Comparison of ENCODE assay signal across 23 cellular contexts in genomic region chr4:8136972-8137710, GRCh38. TPM values are rescaled to one million over a fixed set of nuclear protein-coding genes. Genes with fewer than 3 reads are reported as not detected.
DNase-seq lines count a peak whose midpoint lies in the region; ATAC-seq, FAIRE-seq and TF ChIP-seq lines count a peak whose summit lies in the region.
"Had no signal": no experiment of that assay in that cellular context is flagged by ENCODE, and none has a peak within 500 bp of the region (broad histone marks: within the 10 kb centered on the region; RNA-seq: fewer than 3 reads in every experiment).

No MANE protein-coding gene starts in this region.

- H2BK120ac ChIP-seq in trophoblast cell (ENCODE audit: insufficient read depth, low read length, poor library complexity): no peak overlapping the region

- TF ChIP-seq EP300 in HepG2 (IDR thresholded peaks at IDR 0.05; ENCODE audit: low read depth in 2 of 2, low read length in 2 of 2) (no peak), HepG2 (CRISPR knock-in tag; IDR thresholded peaks at IDR 0.05; ENCODE audit: borderline replicate concordance) (no peak)

- H2BK5ac ChIP-seq in trophoblast cell (ENCODE audit: low read depth, low read length, poor library complexity): no peak overlapping the region

- CTCF ChIA-PET in HepG2 (lab: Yijun Ruan, JAX; ENCODE audit: low intra/inter-chr PET ratio, low total read pairs) (no interaction called here), HCT116 (lab: Charles Lee) (no interaction called here)
- CTCF ChIA-PET in CD4-positive, alpha-beta T cell (lab: Charles Lee): no interaction called here

- BruUV-seq in HepG2 (replicated peaks; lab: Mats Ljungman, UMichigan): no TSS peak
- BruUV-seq in HCT116 (replicated peaks; lab: Mats Ljungman, UMichigan): no TSS peak

- no peak for TF ChIP-seq RAD21 in HepG2 (CRISPR knock-in tag; IDR thresholded peaks at IDR 0.05)
- TF ChIP-seq RAD21 in HCT116 (IDR thresholded peaks at IDR 0.05; ENCODE audit: low read depth): no peak

- no peak for TF ChIP-seq POLR2A in HepG2 (IDR thresholded peaks at IDR 0.05; ENCODE audit: insufficient read depth in 1 of 2, low read depth in 2 of 2, low read length in 2 of 2)
- TF ChIP-seq POLR2A in right lobe of liver (IDR thresholded peaks at IDR 0.05): no peak
- no peak for TF ChIP-seq POLR2A in HCT116 (IDR thresholded peaks at IDR 0.05; ENCODE audit: borderline replicate concordance, extremely low read depth, insufficient read depth, insufficient read length)
- TF ChIP-seq POLR2A in spleen (IDR thresholded peaks at IDR 0.05): no peak

- H2AFZ ChIP-seq in HepG2 (ENCODE audit: low read length) (no peak overlapping the region), HCT116 (ENCODE audit: low read depth, low read length, poor library complexity, severe bottlenecking) (no peak overlapping the region), trophoblast cell (ENCODE audit: insufficient read depth, low read length, poor library complexity) (no peak overlapping the region)
- H2AFZ ChIP-seq: GM23248 had no signal

- no peak overlapping the region for H3K27ac Mint-ChIP-seq in CD4-positive, alpha-beta T cell
- H3K27ac Mint-ChIP-seq: CD4-positive, CD25-positive, alpha-beta regulatory T cell; HFFc6 had no signal

- no peak for FAIRE-seq in HepG2 (lab: Jason Lieb, UNC)
- FAIRE-seq: D721Med, GM12891, GM18507, GM19239, H1 had no signal

- intact Hi-C loops in HepG2 (cut with micrococcal nuclease; ENCODE audit: unreplicated experiment): no loop called here
- intact Hi-C loops in right lobe of liver (cut with DNase I): no loop called here
- intact Hi-C loops in HCT116 (cut with micrococcal nuclease): no loop called here
- intact Hi-C loops in spleen (cut with DNase I; ENCODE audit: low total_unique reads): no loop called here
- intact Hi-C loops in CD4-positive, alpha-beta T cell (cut with DNase I, micrococcal nuclease): no loop called here

- H3K14ac ChIP-seq in trophoblast cell (ENCODE audit: low read length): no peak overlapping the region

- no peak overlapping the region for H4K12ac ChIP-seq in trophoblast cell (ENCODE audit: low read depth, low read length)

- H3K9me3 ChIP-seq in HepG2 (ENCODE audit: low read length) (no peaks in the 10 kb centered on the region), right lobe of liver (no peaks in the 10 kb centered on the region), HCT116 (ENCODE audit: control insufficient read depth in 1 of 2, insufficient read depth in 1 of 2, low read depth in 1 of 2, low read length in 2 of 2) (no peaks in the 10 kb centered on the region), spleen (peaks cover 0 to 10% (median 3%) of the 10 kb centered on the region in 8 donors), trophoblast cell (ENCODE audit: insufficient read depth, low read depth, low read length) (no peaks in the 10 kb centered on the region)
- no peaks in the 10 kb centered on the region for H3K9me3 ChIP-seq in CD4-positive, alpha-beta T cell (ENCODE audit: control insufficient read depth, low read length)

- no peaks in the 10 kb centered on the region for H3K27me3 Mint-ChIP-seq in CD4-positive, alpha-beta T cell

- no peaks in the 10 kb centered on the region for H3K4me1 ChIP-seq in HepG2 (ENCODE audit: insufficient read depth, low read length)
- H3K4me1 ChIP-seq in right lobe of liver: no peaks in the 10 kb centered on the region
- peaks cover 0 to 9% of the 10 kb centered on the region in 2 experiments; a peak in 2 of 4 replicates for H3K4me1 ChIP-seq in HCT116 (ENCODE audit: control insufficient read depth in 1 of 2, insufficient read depth in 2 of 2, low read length in 2 of 2)
- H3K4me1 ChIP-seq in spleen: peaks cover 17 to 78% (median 47%) of the 10 kb centered on the region in 6 donors
- no peaks in the 10 kb centered on the region for H3K4me1 ChIP-seq in trophoblast cell (ENCODE audit: control insufficient read depth in 1 of 2, insufficient read depth in 2 of 2, low read length in 2 of 2)

- H3K36me3 ChIP-seq in HepG2 (replicated peaks in 1 of 2; ENCODE audit: control insufficient read depth in 1 of 2, insufficient read depth in 2 of 2, low read length in 2 of 2) (no peaks in the 10 kb centered on the region), right lobe of liver (no peaks in the 10 kb centered on the region), HCT116 (ENCODE audit: control insufficient read depth in 1 of 2, insufficient read depth in 2 of 2, low read length in 2 of 2) (no peaks in the 10 kb centered on the region), spleen (peaks cover 0 to 10% (median 0%) of the 10 kb centered on the region in 6 donors), trophoblast cell (ENCODE audit: control insufficient read depth in 1 of 2, insufficient read depth in 2 of 2, low read length in 2 of 2) (no peaks in the 10 kb centered on the region)

- POLR2A ChIA-PET in HepG2 (lab: Yijun Ruan, JAX): no interaction called here
- POLR2A ChIA-PET in HCT116 (lab: Charles Lee): no interaction called here
- POLR2A ChIA-PET in CD4-positive, alpha-beta T cell (lab: Charles Lee): no interaction called here

- H3K9ac ChIP-seq in HepG2 (ENCODE audit: insufficient read depth, low read depth, low read length): no peak overlapping the region
- no peak overlapping the region for H3K9ac ChIP-seq in HCT116 (ENCODE audit: low read length)
- no peak overlapping the region for H3K9ac ChIP-seq in trophoblast cell (ENCODE audit: low read length)
- H3K9ac ChIP-seq: GM23248 had no signal

- H2BK12ac ChIP-seq in trophoblast cell (ENCODE audit: low read length): no peak overlapping the region

- WGBS in HepG2 (ENCODE audit: low lambda C conversion rate): 45% methylated on average over 9 of the region's 19 CpGs
- no CpG with 5 or more reads among the region's 19 CpGs for WGBS in right lobe of liver (ENCODE audit: insufficient coverage, low coverage, low lambda C conversion rate, missing lambda C conversion rate)
- WGBS in spleen, 5 donors: 85 to 90% (median 89%) methylated on average over 14 to 19 of the region's 19 CpGs
- no CpG with 5 or more reads among the region's 19 CpGs for WGBS in trophoblast cell (ENCODE audit: extremely low coverage, insufficient coverage, insufficient read length)

- ATAC-seq in HepG2 (no peak), right lobe of liver (no peak), HCT116 (peak; percentile 22; the same call in 1 of the 2 replicates), esophagus mucosa (peak; percentile 34)
- ATAC-seq in CD4-positive, alpha-beta T cell (ENCODE audit: poor library complexity): no peak

- H3K27ac ChIP-seq in HepG2 (ENCODE audit: extremely low read length, insufficient read depth, low read length): no peak overlapping the region
- H3K27ac ChIP-seq in right lobe of liver: no peak overlapping the region
- H3K27ac ChIP-seq in HCT116 (ENCODE audit: low read depth, low read length): no peak overlapping the region
- H3K27ac ChIP-seq in spleen: peak overlapping the region in 6 of 8 donors; percentile 1 to 83 (median 58)
- H3K27ac ChIP-seq in trophoblast cell (ENCODE audit: low read depth, low read length): no peak overlapping the region
- no peak overlapping the region for H3K27ac ChIP-seq in CD4-positive, alpha-beta T cell (ENCODE audit: low read depth, low read length)
- H3K27ac ChIP-seq: C4-2B, GM23248 had no signal

- DNase-seq in HepG2 (ENCODE audit: low spot score) (no peak), right lobe of liver (no peak), HCT116 (ENCODE audit: low read depth, low spot score) (no peak), spleen (no peak), trophoblast cell (no peak), HUDEP-2 (lab: John Stamatoyannopoulos, UW; ENCODE audit: unreplicated experiment in 76 of 76) (no peak)
- DNase-seq in CD4-positive, alpha-beta T cell: no peak
- DNase-seq: CD4-positive, CD25-positive, alpha-beta regulatory T cell; CD8-positive, alpha-beta memory T cell; DMS 273 treated with DMSO at 0.1 percent for 48 hours; DMS79; GF-D8; GM23248; H7; HCEC 1CT; HFFc6 had no signal

- TF ChIP-seq CTCF in HepG2 (CRISPR knock-in tag; IDR thresholded peaks at IDR 0.05) (no peak), right lobe of liver (IDR thresholded peaks at IDR 0.05) (no peak), HCT116 (IDR thresholded peaks at IDR 0.05 in 2 of 3, conservative IDR thresholded peaks at IDR 0.05 in 1 of 3; ENCODE audit: borderline replicate concordance in 1 of 3, insufficient read depth in 1 of 3, low read depth in 2 of 3, low read length in 2 of 3) (no peak), spleen (IDR thresholded peaks at IDR 0.05 in 8 of 11, conservative IDR thresholded peaks at IDR 0.05 in 3 of 11) (no peak)
- no peak for TF ChIP-seq CTCF in CD4-positive, alpha-beta T cell (IDR thresholded peaks at IDR 0.05)

- H3K4me1 Mint-ChIP-seq in CD4-positive, alpha-beta T cell (ENCODE audit: low read depth): no peaks in the 10 kb centered on the region

- no peak overlapping the region for H4K8ac ChIP-seq in trophoblast cell (ENCODE audit: low read depth, low read length)

- no peak overlapping the region for H4K91ac ChIP-seq in trophoblast cell (ENCODE audit: low read depth, low read length)

- RAD21 ChIA-PET in HCT116 (lab: Charles Lee; ENCODE audit: low non-redundant PET in 1 of 2, low total read pairs in 2 of 2, uncharacterized antibody in 2 of 2, unreplicated experiment in 2 of 2): no interaction called here

- H3K4me3 ChIP-seq in HepG2 (replicated peaks in 1 of 3; ENCODE audit: insufficient read depth in 1 of 3, low read depth in 2 of 3, low read length in 3 of 3) (no peak overlapping the region), right lobe of liver (no peak overlapping the region), HCT116 (replicated peaks in 1 of 2; ENCODE audit: low read depth in 1 of 2, low read length in 2 of 2) (no peak overlapping the region), spleen (no peak overlapping the region), trophoblast cell (ENCODE audit: low read depth, low read length) (no peak overlapping the region)
- H3K4me3 ChIP-seq: GM23248 had no signal

- H3K27me3 ChIP-seq in HepG2 (ENCODE audit: control insufficient read depth in 1 of 2, insufficient read depth in 2 of 2, low read length in 2 of 2): peaks cover 3 to 39% of the 10 kb centered on the region in 2 experiments; a peak in 3 of 5 replicates
- no peaks in the 10 kb centered on the region for H3K27me3 ChIP-seq in right lobe of liver
- H3K27me3 ChIP-seq in HCT116 (ENCODE audit: insufficient read depth, low read length): no peaks in the 10 kb centered on the region
- H3K27me3 ChIP-seq in spleen (replicated peaks in 1 of 7): no peaks in the 10 kb centered on the region
- H3K27me3 ChIP-seq in trophoblast cell (ENCODE audit: insufficient read depth, low read length): no peaks in the 10 kb centered on the region
- no peaks in the 10 kb centered on the region for H3K27me3 ChIP-seq in CD4-positive, alpha-beta T cell (ENCODE audit: control insufficient read depth, insufficient read depth, low read length)

- no peak overlapping the region for H3K4ac ChIP-seq in trophoblast cell (ENCODE audit: low read depth, low read length)

- no peaks in the 10 kb centered on the region for H3K79me1 ChIP-seq in trophoblast cell (ENCODE audit: low read length)

- H3K18ac ChIP-seq in trophoblast cell (ENCODE audit: low read length): no peak overlapping the region

- H3K79me2 ChIP-seq in HepG2 (ENCODE audit: insufficient read depth, low read length) (no peaks in the 10 kb centered on the region), HCT116 (ENCODE audit: insufficient read depth, low read length) (no peaks in the 10 kb centered on the region), trophoblast cell (ENCODE audit: control insufficient read depth, insufficient read depth, low read length, poor library complexity) (no peaks in the 10 kb centered on the region)

- no peaks in the 10 kb centered on the region for H3K9me3 Mint-ChIP-seq in CD4-positive, alpha-beta T cell
- H3K9me3 Mint-ChIP-seq: HFFc6 had no signal

- in situ Hi-C loops in HepG2 (cut with HindIII; ENCODE audit: extremely low pct_ligation_motif_present, low pct_unique_long_range_greater_than_20kb): no loop called here

- no peak overlapping the region for H2AK5ac ChIP-seq in trophoblast cell (ENCODE audit: low read length)

- no peaks in the 10 kb centered on the region for H3K9me2 ChIP-seq in HCT116 (ENCODE audit: insufficient read depth)

- no peak overlapping the region for H3K4me3 Mint-ChIP-seq in CD4-positive, alpha-beta T cell
- H3K4me3 Mint-ChIP-seq: CD4-positive, CD25-positive, alpha-beta regulatory T cell; CD8-positive, alpha-beta memory T cell; HFFc6 had no signal

- H3K4me2 ChIP-seq in HepG2 (ENCODE audit: low read depth, low read length): no peak overlapping the region
- no peak overlapping the region for H3K4me2 ChIP-seq in HCT116 (ENCODE audit: low read length)
- no peak overlapping the region for H3K4me2 ChIP-seq in trophoblast cell (ENCODE audit: low read length)

- H4K20me1 ChIP-seq in HepG2 (ENCODE audit: insufficient read depth, low read length): no peaks in the 10 kb centered on the region
- no peaks in the 10 kb centered on the region for H4K20me1 ChIP-seq in HCT116 (ENCODE audit: insufficient read depth)

- no peak overlapping the region for H3K23ac ChIP-seq in trophoblast cell (ENCODE audit: low read length)

- no peaks in the 10 kb centered on the region for H3K36me3 Mint-ChIP-seq in CD4-positive, alpha-beta T cell (ENCODE audit: low read depth)

RNA-seq across cellular contexts. Expression of gene ABLIM2, which starts 21.5 kb away (rescaled TPM):
- total RNA-seq in HepG2 (2016; rRNA removed; fragmentation: Illumina TruSeq; extraction: Trizol): 0.18 and 0.20 TPM in 2 replicates
- not detected in 2 replicates for total RNA-seq in HepG2 (2016; cell fraction: cytosol; rRNA removed; fragmentation: Illumina TruSeq; extraction: Trizol; ENCODE audit: low read depth)
- not detected in 2 replicates for total RNA-seq in HepG2 (2016; cell fraction: insoluble cytoplasmic fraction; rRNA removed; fragmentation: Illumina TruSeq; extraction: Trizol)
- total RNA-seq in HepG2 (2016; cell fraction: membrane; rRNA removed; fragmentation: Illumina TruSeq; extraction: Trizol): not detected in 2 replicates
- not detected in 2 replicates for total RNA-seq in HepG2 (2016; cell fraction: nucleus; rRNA removed; fragmentation: Illumina TruSeq; extraction: Trizol)
- polyA plus RNA-seq in HepG2 (2011; rRNA removed): 0.37 and 0.42 TPM in 2 replicates
- 0.35 and 0.46 TPM in 2 replicates for polyA plus RNA-seq in HepG2 (2011; cell fraction: cytosol; rRNA removed)
- 0.33 and 0.34 TPM in 2 replicates for polyA plus RNA-seq in HepG2 (2011; cell fraction: nucleus; rRNA removed)
- polyA plus RNA-seq in HepG2 (2012): 0.15 and 0.24 TPM in 2 replicates
- not detected in 2 replicates for polyA plus RNA-seq in HepG2 (2016; cell fraction: cytosol; fragmentation: Illumina TruSeq; extraction: Trizol; ENCODE audit: low read depth)
- not detected in 2 replicates for polyA plus RNA-seq in HepG2 (2016; cell fraction: insoluble cytoplasmic fraction; fragmentation: Illumina TruSeq; extraction: Trizol; ENCODE audit: low read depth)
- 0.11 TPM in 1 of 2 replicates, not detected in the other for polyA plus RNA-seq in HepG2 (2016; cell fraction: membrane; fragmentation: Illumina TruSeq; extraction: Trizol; ENCODE audit: low read depth)
- polyA plus RNA-seq in HepG2 (2016; cell fraction: nucleus; fragmentation: Illumina TruSeq; extraction: Trizol; ENCODE audit: insufficient read depth, low read depth): not detected in 2 replicates
- polyA minus RNA-seq in HepG2 (2011; rRNA and poly(A)+ RNA removed; ENCODE audit: low replicate concordance): 2.2 and 7.6 TPM in 2 replicates
- polyA minus RNA-seq in HepG2 (2011; cell fraction: cytosol; rRNA and poly(A)+ RNA removed): 0.49 TPM in 1 of 2 replicates, not detected in the other
- 0.12 and 0.52 TPM in 2 replicates for polyA minus RNA-seq in HepG2 (2011; cell fraction: nucleus; rRNA and poly(A)+ RNA removed)
- total RNA-seq in right lobe of liver: 1 to 10 TPM in 5 of 6 experiments, under 1 TPM in 1; 0.93 to 3.5 (median 2.3) TPM
- 6.1 TPM for total RNA-seq in HCT116 (2021; ENCODE audit: unreplicated experiment)
- polyA plus RNA-seq in HCT116 (2012): 5.1 TPM in 2 replicates
- 20.1 TPM for total RNA-seq in esophagus mucosa
- total RNA-seq in spleen: 100 to 1,000 TPM in 4 of 7 donors, 10 to 100 TPM in 3; 41.8 to 127 (median 100) TPM
- 10 to 100 TPM; 11.8 to 49.8 (median 26.6) TPM for polyA plus RNA-seq in spleen
- 3.0 and 3.2 TPM in 2 replicates for polyA plus RNA-seq in trophoblast cell (2013)
- 1 to 10 TPM; 2.5 to 2.7 TPM for total RNA-seq in CD4-positive, alpha-beta T cell
- total RNA-seq: GM23248 had no signal
- polyA plus RNA-seq: GM23248 had no signal

Comparison
In these comparisons a context has a peak if more than half of its experiments do, and no peak if none do; other contexts are left out.
1. ATAC-seq: peak in HCT116 (single experiment) and esophagus mucosa (single experiment); none in HepG2 (single experiment), right lobe of liver (0 of 4) and CD4-positive, alpha-beta T cell (single experiment).
2. H3K27ac ChIP-seq: peak in spleen (6 of 8); none in HepG2 (single experiment), right lobe of liver (0 of 3), HCT116 (single experiment), trophoblast cell (single experiment) and CD4-positive, alpha-beta T cell (single experiment).